In genomic region chr2:85588218-85589044, GRCh38 we compare ENCODE assay signal across 10 cellular contexts. TPM values are rescaled to one million over a fixed set of nuclear protein-coding genes. Genes with fewer than 3 reads are reported as not detected.
DNase-seq lines count a peak whose midpoint lies in the region; ATAC-seq and TF ChIP-seq lines count a peak whose summit lies in the region.
"Had no signal": no experiment of that assay in that cellular context is flagged by ENCODE, and none has a peak within 500 bp of the region (broad histone marks: within the 10 kb centered on the region; RNA-seq: fewer than 3 reads in every experiment).

No MANE protein-coding gene starts in this region.

- no peaks in the 10 kb centered on the region for H3K27me3 Mint-ChIP-seq in activated naive CD8-positive, alpha-beta T cell
- H3K27me3 Mint-ChIP-seq in activated naive CD8-positive, alpha-beta T cell treated with anti-CD3 and anti-CD28 coated beads, Interleukin-2, amount 50 U/mL, for 24 hours: no peaks in the 10 kb centered on the region
- no peaks in the 10 kb centered on the region for H3K27me3 Mint-ChIP-seq in naive thymus-derived CD8-positive, alpha-beta T cell

- no peaks in the 10 kb centered on the region for H3K9me3 ChIP-seq in body of pancreas
- no peaks in the 10 kb centered on the region for H3K9me3 ChIP-seq in tibial artery
- no peaks in the 10 kb centered on the region for H3K9me3 ChIP-seq in SJCRH30 (replicated peaks)

- 79 to 86% methylated on average over 8 to 9 of the region's 9 CpGs for WGBS in body of pancreas, 2 donors

- H3K4me3 ChIP-seq in body of pancreas (no peak overlapping the region), tibial artery (no peak overlapping the region), SJCRH30 (no peak overlapping the region)

- peak overlapping the region; percentile 36 for H3K27ac Mint-ChIP-seq in activated naive CD8-positive, alpha-beta T cell
- H3K27ac Mint-ChIP-seq in activated naive CD8-positive, alpha-beta T cell treated with anti-CD3 and anti-CD28 coated beads, Interleukin-2, amount 50 U/mL, for 24 hours: no peak overlapping the region
- peak overlapping the region; percentile 20 to 87 (median 56) for H3K27ac Mint-ChIP-seq in naive thymus-derived CD8-positive, alpha-beta T cell

- ATAC-seq in activated naive CD8-positive, alpha-beta T cell treated with anti-CD3 and anti-CD28 coated beads, Interleukin-2, amount 50 U/mL, for 24 hours: no peak
- no peak for ATAC-seq in body of pancreas
- no peak for ATAC-seq in naive thymus-derived CD8-positive, alpha-beta T cell

- H3K36me3 ChIP-seq in body of pancreas (replicated peaks in 1 of 2; ENCODE audit: insufficient read depth in 1 of 2, low read depth in 2 of 2) (no peaks in the 10 kb centered on the region), tibial artery (no peaks in the 10 kb centered on the region), SJCRH30 (no peaks in the 10 kb centered on the region)

- no peak for TF ChIP-seq POLR2A in body of pancreas (IDR thresholded peaks at IDR 0.05)

- TF ChIP-seq CTCF in body of pancreas (IDR thresholded peaks at IDR 0.05) (no peak), tibial artery (IDR thresholded peaks at IDR 0.05) (no peak)

- H3K4me3 Mint-ChIP-seq in activated naive CD8-positive, alpha-beta T cell: no peak overlapping the region
- no peak overlapping the region for H3K4me3 Mint-ChIP-seq in activated naive CD8-positive, alpha-beta T cell treated with anti-CD3 and anti-CD28 coated beads, Interleukin-2, amount 50 U/mL, for 24 hours
- peak overlapping the region in 3 of 10 donors; percentile 1 to 55 (median 53) for H3K4me3 Mint-ChIP-seq in naive thymus-derived CD8-positive, alpha-beta T cell

- no peaks in the 10 kb centered on the region for H3K9me3 Mint-ChIP-seq in activated naive CD8-positive, alpha-beta T cell (ENCODE audit: low read depth)
- no peaks in the 10 kb centered on the region for H3K9me3 Mint-ChIP-seq in activated naive CD8-positive, alpha-beta T cell treated with anti-CD3 and anti-CD28 coated beads, Interleukin-2, amount 50 U/mL, for 24 hours
- H3K9me3 Mint-ChIP-seq in naive thymus-derived CD8-positive, alpha-beta T cell: no peaks in the 10 kb centered on the region

- POLR2A ChIA-PET in naive thymus-derived CD8-positive, alpha-beta T cell (lab: Charles Lee): interaction anchor here (0.5 to 7.4 kb wide), 6 partner anchors 7 to 28 kb away, joined by 4 to 88 read pairs (median 12); partner anchors contain the start of genes C2orf68, RNF181, TMEM150A and VAMP8

- peak overlapping the region in 3 of 4 donors; percentile 30 to 79 (median 49) for H3K27ac ChIP-seq in body of pancreas
- peak overlapping the region; percentile 52 to 64 for H3K27ac ChIP-seq in tibial artery
- H3K27ac ChIP-seq in SJCRH30: no peak overlapping the region

- H3K4me1 ChIP-seq in body of pancreas (peaks cover 75% of the 10 kb centered on the region), tibial artery (peaks cover 0 to 73% (median 38%) of the 10 kb centered on the region in 4 donors), SJCRH30 (peaks cover 40% of the 10 kb centered on the region)

- H3K4me1 Mint-ChIP-seq in activated naive CD8-positive, alpha-beta T cell (ENCODE audit: low read depth): peaks cover 39% of the 10 kb centered on the region
- H3K4me1 Mint-ChIP-seq in activated naive CD8-positive, alpha-beta T cell treated with anti-CD3 and anti-CD28 coated beads, Interleukin-2, amount 50 U/mL, for 24 hours: peaks cover 33% of the 10 kb centered on the region
- H3K4me1 Mint-ChIP-seq in naive thymus-derived CD8-positive, alpha-beta T cell: peaks cover 26 to 63% (median 53%) of the 10 kb centered on the region in 4 donors

- no peak for DNase-seq in activated naive CD8-positive, alpha-beta T cell treated with anti-CD3 and anti-CD28 coated beads, Interleukin-2, amount 50 U/mL, for 24 hours
- DNase-seq in body of pancreas: no peak
- DNase-seq in naive thymus-derived CD8-positive, alpha-beta T cell: no peak
- no peak for DNase-seq in tibial artery
- DNase-seq in SJCRH30: no peak
- no peak for DNase-seq in NOMO-1 treated with DMSO at 0.1 percent for 48 hours (lab: John Stamatoyannopoulos, UW; ENCODE audit: unreplicated experiment)
- no peak for DNase-seq in activated naive CD4-positive, alpha-beta T cell (lab: John Stamatoyannopoulos, UW)
- DNase-seq: activated gamma-delta T cell treated with Interleukin-2 at 50 U/mL for 16 hours, NCI-H2171 had no signal

- no peaks in the 10 kb centered on the region for H3K36me3 Mint-ChIP-seq in activated naive CD8-positive, alpha-beta T cell
- peaks cover 2% of the 10 kb centered on the region for H3K36me3 Mint-ChIP-seq in activated naive CD8-positive, alpha-beta T cell treated with anti-CD3 and anti-CD28 coated beads, Interleukin-2, amount 50 U/mL, for 24 hours (ENCODE audit: low read depth)
- no peaks in the 10 kb centered on the region for H3K36me3 Mint-ChIP-seq in naive thymus-derived CD8-positive, alpha-beta T cell

- no peaks in the 10 kb centered on the region for H3K27me3 ChIP-seq in body of pancreas
- no peaks in the 10 kb centered on the region for H3K27me3 ChIP-seq in tibial artery
- H3K27me3 ChIP-seq in SJCRH30: no peaks in the 10 kb centered on the region

- intact Hi-C loops in body of pancreas (cut with DNase I) (no loop called here), tibial artery (cut with DNase I; ENCODE audit: low total_unique reads) (no loop called here)

RNA-seq across cellular contexts. Expression of gene VAMP5, which starts 4.2 kb away (rescaled TPM):
- 10 to 100 TPM in 1 of 2 donors, 1 to 10 TPM in 1; 3.0 to 10.4 TPM for total RNA-seq in body of pancreas
- 10 to 100 TPM; 24.6 to 24.7 TPM for total RNA-seq in naive thymus-derived CD8-positive, alpha-beta T cell
- 100 to 1,000 TPM; 135 to 143 (median 139) TPM for polyA plus RNA-seq in naive thymus-derived CD8-positive, alpha-beta T cell
- total RNA-seq in SJCRH30 (2014; rRNA removed; shearing (Covaris generic)): not detected in 2 replicates

RNA-seq across cellular contexts. Expression of gene RNF181, which starts 7.1 kb away (rescaled TPM):
- 10 to 100 TPM; 54.4 to 89.5 TPM for total RNA-seq in body of pancreas
- total RNA-seq in naive thymus-derived CD8-positive, alpha-beta T cell: 10 to 100 TPM; 66.0 to 73.8 TPM
- polyA plus RNA-seq in naive thymus-derived CD8-positive, alpha-beta T cell: 100 to 1,000 TPM; 165 to 206 (median 173) TPM
- 91.1 and 111 TPM in 2 replicates for total RNA-seq in SJCRH30 (2014; rRNA removed; shearing (Covaris generic))

RNA-seq across cellular contexts. Expression of gene VAMP8, which starts 11.0 kb away (rescaled TPM):
- 100 to 1,000 TPM in 1 of 2 donors, 10 to 100 TPM in 1; 39.6 to 111 TPM for total RNA-seq in body of pancreas
- total RNA-seq in naive thymus-derived CD8-positive, alpha-beta T cell: 10 to 100 TPM; 71.4 to 73.9 TPM
- polyA plus RNA-seq in naive thymus-derived CD8-positive, alpha-beta T cell: 100 to 1,000 TPM; 321 to 405 (median 373) TPM
- total RNA-seq in SJCRH30 (2014; rRNA removed; shearing (Covaris generic)): 51.3 and 54.7 TPM in 2 replicates

RNA-seq across cellular contexts. Expression of gene TMEM150A, which starts 14.1 kb away (rescaled TPM):
- 10 to 100 TPM; 23.1 to 24.4 TPM for total RNA-seq in body of pancreas
- total RNA-seq in naive thymus-derived CD8-positive, alpha-beta T cell: 10 to 100 TPM; 14.1 to 15.9 TPM
- 10 to 100 TPM; 11.6 to 15.1 (median 13.8) TPM for polyA plus RNA-seq in naive thymus-derived CD8-positive, alpha-beta T cell
- total RNA-seq in SJCRH30 (2014; rRNA removed; shearing (Covaris generic)): 5.4 and 5.6 TPM in 2 replicates

RNA-seq across cellular contexts. Expression of gene C2orf68, which starts 23.4 kb away (rescaled TPM):
- 10 to 100 TPM in 1 of 2 donors, 1 to 10 TPM in 1; 9.9 to 14.5 TPM for total RNA-seq in body of pancreas
- total RNA-seq in naive thymus-derived CD8-positive, alpha-beta T cell: 10 to 100 TPM; 86.4 to 95.2 TPM
- 10 to 100 TPM; 15.7 to 21.1 (median 20.4) TPM for polyA plus RNA-seq in naive thymus-derived CD8-positive, alpha-beta T cell
- 53.6 and 57.9 TPM in 2 replicates for total RNA-seq in SJCRH30 (2014; rRNA removed; shearing (Covaris generic))
